1 cellular context compared by ENCODE assay signal in the genomic region with DNA sequence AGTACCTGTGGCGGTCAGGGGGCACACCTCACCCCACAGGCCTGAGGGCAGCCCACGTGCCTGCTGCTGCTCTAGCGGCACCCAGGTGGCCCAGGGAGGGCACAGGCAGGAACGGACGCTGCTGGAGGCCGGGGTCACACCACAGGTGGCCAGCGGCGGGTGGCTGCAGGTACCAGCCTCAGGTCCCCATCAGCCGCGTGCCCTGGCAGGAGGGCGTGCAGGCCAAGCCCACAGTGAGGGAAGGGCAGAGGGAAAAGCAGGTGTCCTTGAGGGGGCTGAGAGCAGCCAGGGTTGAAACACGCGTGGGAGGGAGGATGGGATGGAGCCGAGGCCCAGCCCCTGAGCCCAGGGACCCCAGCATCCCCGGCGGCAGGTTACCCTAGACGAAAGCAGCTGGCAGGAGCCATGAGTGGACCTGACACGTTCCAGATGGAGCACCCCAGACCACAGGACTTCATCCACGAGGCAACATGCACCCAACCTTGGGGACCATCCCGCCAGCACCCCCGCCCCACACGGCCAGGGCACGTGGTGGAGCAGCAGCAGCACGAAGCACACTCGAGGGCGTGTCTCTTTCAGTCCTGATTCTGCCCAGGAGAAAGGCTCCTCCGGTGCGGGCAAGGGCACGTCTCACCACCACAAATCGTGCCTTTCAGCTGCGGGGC.
TF ChIP-seq lines count a peak whose summit lies in the region.

No MANE protein-coding gene starts in this region.

TF ChIP-seq in WTC11, 78 proteins besides CTCF, POLR2A, EP300 and RAD21 (continued from another document):
- TF ChIP-seq, protein P1, sequence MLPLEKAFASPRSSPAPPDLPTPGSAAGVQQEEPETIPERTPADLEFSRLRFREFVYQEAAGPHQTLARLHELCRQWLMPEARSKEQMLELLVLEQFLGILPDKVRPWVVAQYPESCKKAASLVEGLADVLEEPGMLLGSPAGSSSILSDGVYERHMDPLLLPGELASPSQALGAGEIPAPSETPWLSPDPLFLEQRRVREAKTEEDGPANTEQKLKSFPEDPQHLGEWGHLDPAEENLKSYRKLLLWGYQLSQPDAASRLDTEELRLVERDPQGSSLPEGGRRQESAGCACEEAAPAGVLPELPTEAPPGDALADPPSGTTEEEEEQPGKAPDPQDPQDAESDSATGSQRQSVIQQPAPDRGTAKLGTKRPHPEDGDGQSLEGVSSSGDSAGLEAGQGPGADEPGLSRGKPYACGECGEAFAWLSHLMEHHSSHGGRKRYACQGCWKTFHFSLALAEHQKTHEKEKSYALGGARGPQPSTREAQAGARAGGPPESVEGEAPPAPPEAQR (CRISPR knock-in tag; IDR thresholded peaks at IDR 0.05) = no peak
- TF ChIP-seq ZNF263 (CRISPR knock-in tag; IDR thresholded peaks at IDR 0.05; ENCODE audit: low read depth) (no peak), NR3C1 (CRISPR knock-in tag; conservative IDR thresholded peaks at IDR 0.05; ENCODE audit: low read depth) (no peak), JUN (CRISPR knock-in tag; IDR thresholded peaks at IDR 0.05) (no peak), ZNF317 (CRISPR knock-in tag; IDR thresholded peaks at IDR 0.05; ENCODE audit: borderline replicate concordance, low read depth) (no peak), TP53 (CRISPR knock-in tag; IDR thresholded peaks at IDR 0.05) (no peak), FOXK1 (CRISPR knock-in tag; IDR thresholded peaks at IDR 0.05) (no peak), ZNF423 (CRISPR knock-in tag; IDR thresholded peaks at IDR 0.05) (no peak), AR (CRISPR knock-in tag; IDR thresholded peaks at IDR 0.05) (no peak), SMAD4 (CRISPR knock-in tag; IDR thresholded peaks at IDR 0.05) (no peak)
- TF ChIP-seq, protein P2, sequence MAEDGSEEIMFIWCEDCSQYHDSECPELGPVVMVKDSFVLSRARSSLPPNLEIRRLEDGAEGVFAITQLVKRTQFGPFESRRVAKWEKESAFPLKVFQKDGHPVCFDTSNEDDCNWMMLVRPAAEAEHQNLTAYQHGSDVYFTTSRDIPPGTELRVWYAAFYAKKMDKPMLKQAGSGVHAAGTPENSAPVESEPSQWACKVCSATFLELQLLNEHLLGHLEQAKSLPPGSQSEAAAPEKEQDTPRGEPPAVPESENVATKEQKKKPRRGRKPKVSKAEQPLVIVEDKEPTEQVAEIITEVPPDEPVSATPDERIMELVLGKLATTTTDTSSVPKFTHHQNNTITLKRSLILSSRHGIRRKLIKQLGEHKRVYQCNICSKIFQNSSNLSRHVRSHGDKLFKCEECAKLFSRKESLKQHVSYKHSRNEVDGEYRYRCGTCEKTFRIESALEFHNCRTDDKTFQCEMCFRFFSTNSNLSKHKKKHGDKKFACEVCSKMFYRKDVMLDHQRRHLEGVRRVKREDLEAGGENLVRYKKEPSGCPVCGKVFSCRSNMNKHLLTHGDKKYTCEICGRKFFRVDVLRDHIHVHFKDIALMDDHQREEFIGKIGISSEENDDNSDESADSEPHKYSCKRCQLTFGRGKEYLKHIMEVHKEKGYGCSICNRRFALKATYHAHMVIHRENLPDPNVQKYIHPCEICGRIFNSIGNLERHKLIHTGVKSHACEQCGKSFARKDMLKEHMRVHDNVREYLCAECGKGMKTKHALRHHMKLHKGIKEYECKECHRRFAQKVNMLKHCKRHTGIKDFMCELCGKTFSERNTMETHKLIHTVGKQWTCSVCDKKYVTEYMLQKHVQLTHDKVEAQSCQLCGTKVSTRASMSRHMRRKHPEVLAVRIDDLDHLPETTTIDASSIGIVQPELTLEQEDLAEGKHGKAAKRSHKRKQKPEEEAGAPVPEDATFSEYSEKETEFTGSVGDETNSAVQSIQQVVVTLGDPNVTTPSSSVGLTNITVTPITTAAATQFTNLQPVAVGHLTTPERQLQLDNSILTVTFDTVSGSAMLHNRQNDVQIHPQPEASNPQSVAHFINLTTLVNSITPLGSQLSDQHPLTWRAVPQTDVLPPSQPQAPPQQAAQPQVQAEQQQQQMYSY (CRISPR knock-in tag; IDR thresholded peaks at IDR 0.05) = no peak
- TF ChIP-seq, protein P3, sequence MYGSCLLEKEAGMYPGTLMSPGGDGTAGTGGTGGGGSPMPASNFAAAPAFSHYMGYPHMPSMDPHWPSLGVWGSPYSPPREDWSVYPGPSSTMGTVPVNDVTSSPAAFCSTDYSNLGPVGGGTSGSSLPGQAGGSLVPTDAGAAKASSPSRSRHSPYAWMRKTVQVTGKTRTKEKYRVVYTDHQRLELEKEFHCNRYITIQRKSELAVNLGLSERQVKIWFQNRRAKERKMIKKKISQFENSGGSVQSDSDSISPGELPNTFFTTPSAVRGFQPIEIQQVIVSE (CRISPR knock-in tag; IDR thresholded peaks at IDR 0.05; ENCODE audit: borderline replicate concordance) = no peak
- TF ChIP-seq, protein P4, sequence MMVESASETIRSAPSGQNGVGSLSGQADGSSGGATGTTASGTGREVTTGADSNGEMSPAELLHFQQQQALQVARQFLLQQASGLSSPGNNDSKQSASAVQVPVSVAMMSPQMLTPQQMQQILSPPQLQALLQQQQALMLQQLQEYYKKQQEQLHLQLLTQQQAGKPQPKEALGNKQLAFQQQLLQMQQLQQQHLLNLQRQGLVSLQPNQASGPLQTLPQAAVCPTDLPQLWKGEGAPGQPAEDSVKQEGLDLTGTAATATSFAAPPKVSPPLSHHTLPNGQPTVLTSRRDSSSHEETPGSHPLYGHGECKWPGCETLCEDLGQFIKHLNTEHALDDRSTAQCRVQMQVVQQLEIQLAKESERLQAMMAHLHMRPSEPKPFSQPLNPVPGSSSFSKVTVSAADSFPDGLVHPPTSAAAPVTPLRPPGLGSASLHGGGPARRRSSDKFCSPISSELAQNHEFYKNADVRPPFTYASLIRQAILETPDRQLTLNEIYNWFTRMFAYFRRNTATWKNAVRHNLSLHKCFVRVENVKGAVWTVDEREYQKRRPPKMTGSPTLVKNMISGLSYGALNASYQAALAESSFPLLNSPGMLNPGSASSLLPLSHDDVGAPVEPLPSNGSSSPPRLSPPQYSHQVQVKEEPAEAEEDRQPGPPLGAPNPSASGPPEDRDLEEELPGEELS (CRISPR knock-in tag; IDR thresholded peaks at IDR 0.05) = no peak
